Comparison of ENCODE assay signal across 1 cellular context in the genomic region with DNA sequence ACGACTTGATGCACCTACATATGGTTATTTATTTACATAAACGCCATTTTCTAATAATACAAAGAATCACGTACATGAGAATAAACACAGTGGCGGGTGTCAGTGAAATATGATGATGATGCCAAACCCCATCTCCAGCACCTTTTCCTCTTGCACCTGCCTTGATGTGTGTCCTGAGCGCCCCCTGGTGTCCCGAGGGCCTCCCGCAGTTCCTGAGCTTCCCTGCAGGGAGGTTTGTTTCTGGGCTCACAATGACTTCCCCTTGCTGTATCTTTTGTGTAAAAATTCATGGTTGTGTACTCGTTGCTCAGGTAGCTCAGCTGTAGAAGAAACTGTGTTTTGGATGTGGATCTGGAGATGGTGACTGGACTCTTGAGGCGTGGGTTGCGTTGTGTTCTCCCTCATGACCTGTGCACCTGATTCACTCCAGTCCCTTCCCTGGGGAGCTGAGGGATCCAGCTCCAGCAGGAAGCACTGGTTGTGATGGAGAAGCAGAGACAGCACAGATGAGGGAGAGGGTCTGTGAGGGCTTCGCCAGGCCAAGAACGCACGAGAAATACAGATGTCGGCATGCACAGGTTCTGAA.
TF ChIP-seq lines count a peak whose summit lies in the region.

No MANE protein-coding gene starts in this region.

TF ChIP-seq in SK-N-SH, 30 proteins besides CTCF, POLR2A, EP300 and RAD21 (continued from another document):
- TF ChIP-seq, protein P1, sequence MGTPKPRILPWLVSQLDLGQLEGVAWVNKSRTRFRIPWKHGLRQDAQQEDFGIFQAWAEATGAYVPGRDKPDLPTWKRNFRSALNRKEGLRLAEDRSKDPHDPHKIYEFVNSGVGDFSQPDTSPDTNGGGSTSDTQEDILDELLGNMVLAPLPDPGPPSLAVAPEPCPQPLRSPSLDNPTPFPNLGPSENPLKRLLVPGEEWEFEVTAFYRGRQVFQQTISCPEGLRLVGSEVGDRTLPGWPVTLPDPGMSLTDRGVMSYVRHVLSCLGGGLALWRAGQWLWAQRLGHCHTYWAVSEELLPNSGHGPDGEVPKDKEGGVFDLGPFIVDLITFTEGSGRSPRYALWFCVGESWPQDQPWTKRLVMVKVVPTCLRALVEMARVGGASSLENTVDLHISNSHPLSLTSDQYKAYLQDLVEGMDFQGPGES (IDR thresholded peaks at IDR 0.05; ENCODE audit: low read depth, low read length) = no peak
- no peak for TF ChIP-seq JUND (IDR thresholded peaks at IDR 0.05)
